Comparison of ENCODE assay signal across 8 cellular contexts in the genomic region with DNA sequence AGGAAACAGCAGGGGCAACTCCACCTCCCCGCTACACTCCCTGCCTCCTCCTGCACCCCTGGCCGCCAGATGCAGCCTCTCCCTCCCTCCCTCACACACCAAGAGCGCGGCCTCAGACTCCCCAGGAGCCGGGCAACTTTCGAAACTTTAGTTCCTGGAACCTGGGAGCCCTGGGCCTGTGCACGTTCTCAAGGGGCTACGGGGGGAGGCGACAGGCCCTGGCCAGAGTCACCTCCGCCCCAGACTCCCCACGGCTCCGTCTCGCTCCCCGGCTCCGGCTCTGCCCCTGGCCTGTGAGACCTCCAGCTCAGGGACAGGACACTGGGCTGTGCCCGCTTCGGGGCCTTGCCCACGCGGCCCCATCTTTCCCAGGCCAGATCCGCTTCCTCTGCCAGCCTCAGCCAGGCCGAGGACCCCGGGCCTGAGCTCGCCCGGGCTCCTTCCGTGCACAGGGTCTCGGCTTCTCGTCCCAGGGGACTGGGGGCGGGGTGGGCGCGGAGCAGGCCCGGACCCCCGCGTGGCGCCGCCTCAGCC. TPM values are rescaled to one million over a fixed set of nuclear protein-coding genes. Genes with fewer than 3 reads are reported as not detected.
DNase-seq lines count a peak whose midpoint lies in the region; ATAC-seq and TF ChIP-seq lines count a peak whose summit lies in the region.

No MANE protein-coding gene starts in this region.

- peaks cover 33% of the 10 kb centered on the region for H3K27me3 Mint-ChIP-seq in activated naive CD4-positive, alpha-beta T cell treated with anti-CD3 and anti-CD28 coated beads for 36 hours (ENCODE audit: low read depth)

- intact Hi-C loops in activated naive CD4-positive, alpha-beta T cell treated with anti-CD3 and anti-CD28 coated beads for 36 hours (cut with micrococcal nuclease), result no loop called here
- intact Hi-C loops in testis (cut with DNase I; ENCODE audit: low total_unique reads), result loop anchor here (10.0 kb wide), 1 partner anchor 153 kb away; a partner anchor contains a TSS

- H3K9me3 Mint-ChIP-seq in activated naive CD4-positive, alpha-beta T cell treated with anti-CD3 and anti-CD28 coated beads for 36 hours, result no peaks in the 10 kb centered on the region

- H3K36me3 ChIP-seq in testis (ENCODE audit: low read depth, missing control alignments), result no peaks in the 10 kb centered on the region

- no peak overlapping the region for H3K27ac Mint-ChIP-seq in activated naive CD4-positive, alpha-beta T cell treated with anti-CD3 and anti-CD28 coated beads for 36 hours

- H3K4me1 ChIP-seq in testis, result peaks cover 18% of the 10 kb centered on the region

- no peaks in the 10 kb centered on the region for H3K36me3 Mint-ChIP-seq in activated naive CD4-positive, alpha-beta T cell treated with anti-CD3 and anti-CD28 coated beads for 36 hours (ENCODE audit: low read depth)

- no peak for ATAC-seq in GM21619 (IDR thresholded peaks at IDR 0.05; ENCODE audit: unreplicated experiment)

- peak overlapping the region; percentile 37 for H3K4me3 ChIP-seq in WI38 (ENCODE audit: low read depth, low read length)
- H3K4me3 ChIP-seq in testis, result peak overlapping the region; percentile 29 to 47

- DNase-seq in activated naive CD4-positive, alpha-beta T cell treated with anti-CD3 and anti-CD28 coated beads for 36 hours, result no peak
- DNase-seq in activated naive CD4-positive, alpha-beta T cell treated with anti-CD3 and anti-CD28 coated beads, Interleukin-2, amount 50 U/mL, for 16 hours, result no peak
- peak; percentile 62 for DNase-seq in iPS-NIHi11 (ENCODE audit: low spot score)
- no peak for DNase-seq in testis
- no peak for DNase-seq in DMS114 treated with DMSO at 0.1 percent for 48 hours (lab: John Stamatoyannopoulos, UW; ENCODE audit: unreplicated experiment)
- no peak for DNase-seq in anterior cingulate cortex (lab: John Stamatoyannopoulos, UW)

- H3K27me3 ChIP-seq in testis, result no peaks in the 10 kb centered on the region

- no peaks in the 10 kb centered on the region for H3K9me3 ChIP-seq in testis

- H3K27ac ChIP-seq in testis, result no peak overlapping the region

- WGBS in testis, 2 donors, result 39 to 55% methylated on average over 7 to 20 of the region's 35 CpGs

- H3K4me1 Mint-ChIP-seq in activated naive CD4-positive, alpha-beta T cell treated with anti-CD3 and anti-CD28 coated beads for 36 hours (ENCODE audit: low read depth), result peaks cover 11% of the 10 kb centered on the region

- TF ChIP-seq CTCF in WI38 (IDR thresholded peaks at IDR 0.05; ENCODE audit: low read depth, low read length) (no peak), testis (IDR thresholded peaks at IDR 0.05) (no peak)

- H3K4me3 Mint-ChIP-seq in activated naive CD4-positive, alpha-beta T cell treated with anti-CD3 and anti-CD28 coated beads for 36 hours, result peak overlapping the region; percentile 12

- CTCF ChIA-PET in activated naive CD4-positive, alpha-beta T cell treated with anti-CD3 and anti-CD28 coated beads for 36 hours (lab: Charles Lee), result interaction anchor here (0.6 kb wide), 1 partner anchor 62 kb away, joined by 5 read pairs; no protein-coding TSS in a partner anchor

- no peak for TF ChIP-seq POLR2A in testis (IDR thresholded peaks at IDR 0.05)

RNA-seq across cellular contexts. Expression of a gene that starts 5.5 kb away (rescaled TPM):
- under 1 TPM; 0.33 to 0.37 TPM for total RNA-seq in activated naive CD4-positive, alpha-beta T cell treated with anti-CD3 and anti-CD28 coated beads for 36 hours
- total RNA-seq in testis, result 1 to 10 TPM; 3.0 to 4.6 TPM
- 3.0 TPM for polyA plus RNA-seq in testis (ENCODE audit: insufficient read depth, low read depth, low replicate concordance)
